In the genomic region with DNA sequence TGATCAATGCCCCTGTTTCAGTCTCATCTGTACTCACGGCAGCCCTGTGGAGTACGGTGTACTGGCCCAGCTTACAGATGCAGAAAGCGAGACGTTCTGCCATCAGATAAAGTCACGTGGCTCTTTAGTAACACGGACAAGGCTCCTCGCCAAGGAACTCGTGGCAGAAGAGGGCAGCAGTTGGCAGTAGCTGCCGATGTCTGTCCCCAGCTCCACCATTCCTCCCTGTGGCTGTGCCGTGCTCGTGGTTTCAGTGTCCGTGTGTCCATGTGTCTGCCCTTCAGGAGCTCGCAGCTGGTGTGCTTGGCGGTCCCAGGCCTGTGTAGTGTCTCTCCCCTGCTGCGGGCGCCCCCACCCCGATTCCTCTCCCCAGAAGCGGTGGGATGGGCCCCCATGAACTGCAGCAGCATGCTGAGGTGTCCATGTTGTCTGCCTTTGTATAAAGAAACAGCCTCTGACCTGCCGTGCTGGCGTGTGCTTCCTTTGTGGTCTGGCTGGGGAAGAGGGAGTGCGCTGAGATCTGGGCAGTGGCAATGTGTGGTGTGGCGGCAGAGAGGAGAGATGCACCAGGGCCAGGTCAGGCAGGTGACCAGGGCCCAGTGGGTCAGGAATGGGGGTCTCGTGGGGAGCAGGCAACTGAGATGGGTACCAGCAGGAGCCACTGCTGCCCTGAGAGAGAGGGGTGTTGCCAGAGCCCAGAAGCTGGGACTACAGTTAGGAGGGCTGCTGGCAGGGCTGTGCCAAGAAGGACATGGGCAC, we compare ENCODE assay signal across 12 cellular contexts. TPM values are rescaled to one million over a fixed set of nuclear protein-coding genes. Genes with fewer than 3 reads are reported as not detected.
A peak's percentile ranks its signal among the peaks of the same experiment; 100 is the strongest.
DNase-seq lines count a peak whose midpoint lies in the region; ATAC-seq and TF ChIP-seq lines count a peak whose summit lies in the region.
"Had no signal": no experiment of that assay in that cellular context is flagged by ENCODE, and none has a peak within 500 bp of the region (broad histone marks: within the 10 kb centered on the region; RNA-seq: fewer than 3 reads in every experiment).

No MANE protein-coding gene starts in this region.

- TSS peak; percentile 23 for BruUV-seq in Caco-2 (replicated peaks; lab: Mats Ljungman, UMichigan)

- no peak overlapping the region for H3K4me3 Mint-ChIP-seq in Caco-2 (ENCODE audit: unreplicated experiment)

- no peaks in the 10 kb centered on the region for H3K4me1 ChIP-seq in Caco-2
- H3K4me1 ChIP-seq in heart left ventricle = peaks cover 0 to 6% (median 0%) of the 10 kb centered on the region in 12 donors

- POLR2A ChIA-PET in Caco-2 (lab: Charles Lee) = no interaction called here

- CTCF ChIA-PET in Caco-2 (lab: Charles Lee) = no interaction called here

- H3K36me3 ChIP-seq in Caco-2 (ENCODE audit: control insufficient read depth, insufficient read depth, low read length) (peaks cover 1% of the 10 kb centered on the region; the same call in 1 of the 2 replicates), heart left ventricle (peaks cover 2 to 52% (median 42%) of the 10 kb centered on the region in 9 donors)

- H3K36me3 Mint-ChIP-seq in Caco-2 (ENCODE audit: insufficient read depth, unreplicated experiment) = peaks cover 41% of the 10 kb centered on the region

- H3K27me3 ChIP-seq in Caco-2 (replicated peaks; ENCODE audit: control insufficient read depth, insufficient read depth, low read length) = no peaks in the 10 kb centered on the region
- H3K27me3 ChIP-seq in heart left ventricle = no peaks in the 10 kb centered on the region
- H3K27me3 ChIP-seq: brain microvascular endothelial cell had no signal

- TF ChIP-seq POLR2A in heart left ventricle (IDR thresholded peaks at IDR 0.05) = no peak

- H3K9me3 ChIP-seq in Caco-2 (no peaks in the 10 kb centered on the region), heart left ventricle (no peaks in the 10 kb centered on the region)

- no peak overlapping the region for H3K27ac Mint-ChIP-seq in Caco-2 (ENCODE audit: unreplicated experiment)

- TF ChIP-seq CTCF in Caco-2 (IDR thresholded peaks at IDR 0.05; ENCODE audit: insufficient read depth in 1 of 2, low read depth in 1 of 2, low read length in 1 of 2, severe bottlenecking in 1 of 2, unreplicated experiment in 1 of 2) = no peak
- TF ChIP-seq CTCF in heart left ventricle (IDR thresholded peaks at IDR 0.05) = peak in 1 of 12 donors; percentile 7

- no peaks in the 10 kb centered on the region for H3K27me3 Mint-ChIP-seq in Caco-2 (ENCODE audit: insufficient read depth, unreplicated experiment)

- intact Hi-C loops in Caco-2 (cut with micrococcal nuclease; ENCODE audit: unreplicated experiment) = no loop called here
- intact Hi-C loops in heart left ventricle (cut with DNase I) = no loop called here
- intact Hi-C loops in posterior cingulate gyrus (cut with DNase I) = no loop called here

- H3K9me3 Mint-ChIP-seq in Caco-2 (ENCODE audit: unreplicated experiment) = no peaks in the 10 kb centered on the region

- 70 to 77% (median 75%) methylated on average over 23 of the region's 23 CpGs for WGBS in heart left ventricle, 4 donors

- peak; percentile 49 to 67 (median 67) for ATAC-seq in heart left ventricle
- no peak for ATAC-seq in GM19455 (IDR thresholded peaks at IDR 0.05; ENCODE audit: unreplicated experiment)
- ATAC-seq: esophagus mucosa had no signal

- peak overlapping the region in 3 of 12 donors; percentile 26 to 51 (median 39) for H3K27ac ChIP-seq in heart left ventricle
- H3K27ac ChIP-seq: brain microvascular endothelial cell had no signal

- no peaks in the 10 kb centered on the region for H3K4me1 Mint-ChIP-seq in Caco-2 (ENCODE audit: low read depth, unreplicated experiment)

- H3K4me3 ChIP-seq in Caco-2 (ENCODE audit: low read depth, low read length) = no peak overlapping the region
- H3K4me3 ChIP-seq in heart left ventricle = no peak overlapping the region

- DNase-seq in Caco-2 = no peak
- DNase-seq in UCSD-AML1 (lab: John Stamatoyannopoulos, UW; ENCODE audit: unreplicated experiment) = peak; percentile 11
- DNase-seq in heart left ventricle = peak in 3 of 5 donors; percentile 55 to 74 (median 59)
- peak; percentile 45 to 96 (median 74) for DNase-seq in posterior cingulate gyrus
- DNase-seq in NCI-H524 (lab: John Stamatoyannopoulos, UW) = no peak
- no peak for DNase-seq in NAMALWA (ENCODE audit: low spot score)
- DNase-seq in stimulated activated CD4-positive, alpha-beta T cell treated with anti-CD3 and anti-CD28 coated beads, Interleukin-2, amount 100 ng/mL, for 24 hours = no peak
- DNase-seq: brain microvascular endothelial cell, NCI-H1105 treated with DMSO at 0.1 percent for 48 hours, NCI-H69 had no signal

RNA-seq across cellular contexts. Expression of a gene that starts 9.8 kb away (rescaled TPM):
- total RNA-seq in Caco-2 (2022) (50.1 and 55.6 TPM in 2 replicates), heart left ventricle (10 to 100 TPM; 23.6 to 44.1 (median 32.5) TPM)
- 10 to 100 TPM; 27.6 to 43.4 TPM for polyA plus RNA-seq in heart left ventricle

RNA-seq across cellular contexts. Expression of a gene that starts 26.3 kb away (rescaled TPM):
- 162 and 171 TPM in 2 replicates for total RNA-seq in Caco-2 (2022)
- 100 to 1,000 TPM in 2 of 9 donors, 10 to 100 TPM in 7; 38.3 to 202 (median 80.0) TPM for total RNA-seq in heart left ventricle
- 100 to 1,000 TPM in 1 of 2 donors, 10 to 100 TPM in 1; 69.5 to 169 TPM for polyA plus RNA-seq in heart left ventricle

Comparison
In these comparisons a context has a peak if more than half of its experiments do, and no peak if none do; other contexts are left out.
1. DNase-seq: peak in UCSD-AML1 (single experiment), heart left ventricle (3 of 5) and posterior cingulate gyrus (10 of 10); none in Caco-2 (0 of 2), NCI-H524 (0 of 2), NAMALWA (single experiment) and stimulated activated CD4-positive, alpha-beta T cell treated with anti-CD3 and anti-CD28 coated beads, Interleukin-2, amount 100 ng/mL, for 24 hours (0 of 2).